In genomic region chr21:14979264-14979663, GRCh38 we compare ENCODE assay signal across 1 cellular context.
TF ChIP-seq lines count a peak whose summit lies in the region.

No MANE protein-coding gene starts in this region.

TF ChIP-seq in HepG2, 621 proteins besides CTCF, POLR2A, EP300 and RAD21 (continued from another document and continues in another):
- no peak for TF ChIP-seq FOXP4 (CRISPR knock-in tag; IDR thresholded peaks at IDR 0.05)
- TF ChIP-seq HCFC1 (IDR thresholded peaks at IDR 0.05; ENCODE audit: low read depth, low read length) = no peak
- TF ChIP-seq DNMT1 (CRISPR knock-in tag; IDR thresholded peaks at IDR 0.05) = no peak
- peak in 1 of 2 experiments; percentile 60; a peak in 2 of 4 replicates for TF ChIP-seq NR2F1 (CRISPR knock-in tag; IDR thresholded peaks at IDR 0.05)
- no peak for TF ChIP-seq REST (IDR thresholded peaks at IDR 0.05; ENCODE audit: borderline replicate concordance in 1 of 2, low read depth in 1 of 2, low read length in 2 of 2)
- TF ChIP-seq GTF3A (CRISPR knock-in tag; conservative IDR thresholded peaks at IDR 0.05) = no peak
- no peak for TF ChIP-seq NCOA5 (CRISPR knock-in tag; IDR thresholded peaks at IDR 0.05)
- no peak for TF ChIP-seq LBX2 (CRISPR knock-in tag; IDR thresholded peaks at IDR 0.05; ENCODE audit: borderline replicate concordance)
- no peak for TF ChIP-seq ZBTB39 (CRISPR knock-in tag; IDR thresholded peaks at IDR 0.05)
- TF ChIP-seq ZNF563 (CRISPR knock-in tag; IDR thresholded peaks at IDR 0.05) = no peak
- TF ChIP-seq SOX13 (IDR thresholded peaks at IDR 0.05) = no peak
- peak in 1 of 2 experiments; percentile 29; a peak in 1 of 4 replicates for TF ChIP-seq SOX13 (CRISPR knock-in tag; conservative IDR thresholded peaks at IDR 0.05 in 1 of 2, IDR thresholded peaks at IDR 0.05 in 1 of 2)
- no peak for TF ChIP-seq PAWR (CRISPR knock-in tag; IDR thresholded peaks at IDR 0.05; ENCODE audit: borderline replicate concordance)
- TF ChIP-seq E2F1 (CRISPR knock-in tag; IDR thresholded peaks at IDR 0.05) = no peak
- no peak for TF ChIP-seq CREB3 (CRISPR knock-in tag; IDR thresholded peaks at IDR 0.05)
- TF ChIP-seq ZNF580 (CRISPR knock-in tag; IDR thresholded peaks at IDR 0.05; ENCODE audit: borderline replicate concordance, low read depth) = no peak
- no peak for TF ChIP-seq ZNF737 (CRISPR knock-in tag; IDR thresholded peaks at IDR 0.05; ENCODE audit: borderline replicate concordance)
- no peak for TF ChIP-seq ZNF776 (CRISPR knock-in tag; IDR thresholded peaks at IDR 0.05)
- TF ChIP-seq ZBTB44 (CRISPR knock-in tag; IDR thresholded peaks at IDR 0.05) = no peak
- TF ChIP-seq ZNF543 (CRISPR knock-in tag; IDR thresholded peaks at IDR 0.05) = no peak
- TF ChIP-seq, protein P1, sequence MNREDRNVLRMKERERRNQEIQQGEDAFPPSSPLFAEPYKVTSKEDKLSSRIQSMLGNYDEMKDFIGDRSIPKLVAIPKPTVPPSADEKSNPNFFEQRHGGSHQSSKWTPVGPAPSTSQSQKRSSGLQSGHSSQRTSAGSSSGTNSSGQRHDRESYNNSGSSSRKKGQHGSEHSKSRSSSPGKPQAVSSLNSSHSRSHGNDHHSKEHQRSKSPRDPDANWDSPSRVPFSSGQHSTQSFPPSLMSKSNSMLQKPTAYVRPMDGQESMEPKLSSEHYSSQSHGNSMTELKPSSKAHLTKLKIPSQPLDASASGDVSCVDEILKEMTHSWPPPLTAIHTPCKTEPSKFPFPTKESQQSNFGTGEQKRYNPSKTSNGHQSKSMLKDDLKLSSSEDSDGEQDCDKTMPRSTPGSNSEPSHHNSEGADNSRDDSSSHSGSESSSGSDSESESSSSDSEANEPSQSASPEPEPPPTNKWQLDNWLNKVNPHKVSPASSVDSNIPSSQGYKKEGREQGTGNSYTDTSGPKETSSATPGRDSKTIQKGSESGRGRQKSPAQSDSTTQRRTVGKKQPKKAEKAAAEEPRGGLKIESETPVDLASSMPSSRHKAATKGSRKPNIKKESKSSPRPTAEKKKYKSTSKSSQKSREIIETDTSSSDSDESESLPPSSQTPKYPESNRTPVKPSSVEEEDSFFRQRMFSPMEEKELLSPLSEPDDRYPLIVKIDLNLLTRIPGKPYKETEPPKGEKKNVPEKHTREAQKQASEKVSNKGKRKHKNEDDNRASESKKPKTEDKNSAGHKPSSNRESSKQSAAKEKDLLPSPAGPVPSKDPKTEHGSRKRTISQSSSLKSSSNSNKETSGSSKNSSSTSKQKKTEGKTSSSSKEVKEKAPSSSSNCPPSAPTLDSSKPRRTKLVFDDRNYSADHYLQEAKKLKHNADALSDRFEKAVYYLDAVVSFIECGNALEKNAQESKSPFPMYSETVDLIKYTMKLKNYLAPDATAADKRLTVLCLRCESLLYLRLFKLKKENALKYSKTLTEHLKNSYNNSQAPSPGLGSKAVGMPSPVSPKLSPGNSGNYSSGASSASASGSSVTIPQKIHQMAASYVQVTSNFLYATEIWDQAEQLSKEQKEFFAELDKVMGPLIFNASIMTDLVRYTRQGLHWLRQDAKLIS (CRISPR knock-in tag; IDR thresholded peaks at IDR 0.05) = no peak
- no peak for TF ChIP-seq ZNF30 (CRISPR knock-in tag; IDR thresholded peaks at IDR 0.05)
- TF ChIP-seq ONECUT2 (CRISPR knock-in tag; IDR thresholded peaks at IDR 0.05) = no peak
- TF ChIP-seq GATAD2A (CRISPR knock-in tag; IDR thresholded peaks at IDR 0.05) = 0 out of 2 replicates have a peak, but pooled peaks have one; percentile 28
- no peak for TF ChIP-seq NAIF1 (CRISPR knock-in tag; IDR thresholded peaks at IDR 0.05; ENCODE audit: borderline replicate concordance)
- TF ChIP-seq ZNF296 (CRISPR knock-in tag; conservative IDR thresholded peaks at IDR 0.05) = no peak
- TF ChIP-seq ZHX2 (IDR thresholded peaks at IDR 0.05; ENCODE audit: low read depth) = no peak
- no peak for TF ChIP-seq ZHX2 (CRISPR knock-in tag; IDR thresholded peaks at IDR 0.05; ENCODE audit: borderline replicate concordance)
- TF ChIP-seq CBX2 (IDR thresholded peaks at IDR 0.05; ENCODE audit: low read depth, low read length) = no peak
- TF ChIP-seq CBX2 (CRISPR knock-in tag; IDR thresholded peaks at IDR 0.05; ENCODE audit: low read depth) = no peak
- no peak for TF ChIP-seq PITX1 (CRISPR knock-in tag; IDR thresholded peaks at IDR 0.05)
- TF ChIP-seq ZNF850 (CRISPR knock-in tag; conservative IDR thresholded peaks at IDR 0.05) = no peak
- no peak for TF ChIP-seq NR3C1 (CRISPR knock-in tag; IDR thresholded peaks at IDR 0.05)
- TF ChIP-seq ZNF24 (IDR thresholded peaks at IDR 0.05) = no peak
